ENCODE assay signal across 21 cellular contexts in genomic region chr9:134962065-134962997, GRCh38. TPM values are rescaled to one million over a fixed set of nuclear protein-coding genes. Genes with fewer than 3 reads are reported as not detected.
DNase-seq lines count a peak whose midpoint lies in the region; ATAC-seq and TF ChIP-seq lines count a peak whose summit lies in the region.
"Had no signal": no experiment of that assay in that cellular context is flagged by ENCODE, and none has a peak within 500 bp of the region (broad histone marks: within the 10 kb centered on the region; RNA-seq: fewer than 3 reads in every experiment).

No MANE protein-coding gene starts in this region.

- H3K9me3 ChIP-seq in RWPE2 (ENCODE audit: severe bottlenecking) = no peaks in the 10 kb centered on the region
- H3K9me3 ChIP-seq in lower lobe of right lung = no peaks in the 10 kb centered on the region
- H3K9me3 ChIP-seq in tibial artery = no peaks in the 10 kb centered on the region
- H3K9me3 ChIP-seq: transverse colon had no signal

- no peak for TF ChIP-seq CTCF in RWPE2 (IDR thresholded peaks at IDR 0.05; ENCODE audit: poor library complexity, severe bottlenecking)
- no peak for TF ChIP-seq CTCF in lower lobe of right lung (IDR thresholded peaks at IDR 0.05)
- TF ChIP-seq CTCF in tibial artery (IDR thresholded peaks at IDR 0.05) = no peak

- no peaks in the 10 kb centered on the region for H3K4me1 ChIP-seq in RWPE2 (ENCODE audit: insufficient read depth, poor library complexity, severe bottlenecking)
- no peaks in the 10 kb centered on the region for H3K4me1 ChIP-seq in lower lobe of right lung
- H3K4me1 ChIP-seq in tibial artery = no peaks in the 10 kb centered on the region
- H3K4me1 ChIP-seq: transverse colon had no signal

- H3K27me3 ChIP-seq in RWPE2 (ENCODE audit: insufficient read depth, poor library complexity, severe bottlenecking) (peaks cover 48% of the 10 kb centered on the region), lower lobe of right lung (ENCODE audit: low read depth) (peaks cover 12% of the 10 kb centered on the region), tibial artery (peaks cover 0 to 76% of the 10 kb centered on the region in 2 donors)

- H3K36me3 ChIP-seq in RWPE2 (ENCODE audit: low read depth) (no peaks in the 10 kb centered on the region), lower lobe of right lung (no peaks in the 10 kb centered on the region), tibial artery (no peaks in the 10 kb centered on the region)
- H3K36me3 ChIP-seq: transverse colon had no signal

- H3K4me3 ChIP-seq in RWPE2 (ENCODE audit: severe bottlenecking) (no peak overlapping the region), lower lobe of right lung (no peak overlapping the region), tibial artery (no peak overlapping the region)
- H3K4me3 ChIP-seq: transverse colon had no signal

- H3K27ac ChIP-seq in RWPE2 (ENCODE audit: poor library complexity, severe bottlenecking) = no peak overlapping the region
- H3K27ac ChIP-seq in lower lobe of right lung = no peak overlapping the region
- no peak overlapping the region for H3K27ac ChIP-seq in tibial artery
- H3K27ac ChIP-seq: transverse colon had no signal

- intact Hi-C loops in lower lobe of right lung (cut with DNase I) (no loop called here), tibial artery (cut with DNase I; ENCODE audit: low total_unique reads) (no loop called here)

- ATAC-seq in RWPE2 (ENCODE audit: low read depth) (no peak), lower lobe of right lung (peak in 1 of 2 donors; percentile 29), HG03139 (IDR thresholded peaks at IDR 0.05; ENCODE audit: unreplicated experiment) (no peak), HG03280 (IDR thresholded peaks at IDR 0.05; ENCODE audit: unreplicated experiment) (no peak)
- ATAC-seq: activated CD4-positive, CD25-positive, alpha-beta regulatory T cell treated with anti-CD3 and anti-CD28 coated beads, Interleukin-2, amount 50 U/mL, for 24 hours; naive thymus-derived CD4-positive, alpha-beta T cell; stimulated activated naive B cell treated with anti-CD40 and anti-IgM and Interleukin-4, amounts not matched to agents 10 μg/mL and 1 μg/mL and 100 μg/mL, for 72 hours had no signal

- DNase-seq in activated naive CD4-positive, alpha-beta T cell treated with anti-CD3 and anti-CD28 coated beads, Interleukin-2, amount 50 U/mL, for 16 hours = peak; percentile 1
- no peak for DNase-seq in activated naive CD4-positive, alpha-beta T cell (lab: John Stamatoyannopoulos, UW)
- peak; percentile 29 for DNase-seq in RWPE2 (ENCODE audit: low spot score)
- peak; percentile 40 for DNase-seq in lower lobe of right lung
- peak; percentile 16 to 49 for DNase-seq in tibial artery
- no peak for DNase-seq in GM19238 (ENCODE audit: insufficient read length, low spot score)
- DNase-seq: activated gamma-delta T cell treated with Interleukin-2 at 50 U/mL for 16 hours; anterior cingulate cortex; CD4-positive, alpha-beta memory T cell; effector CD4-positive, alpha-beta T cell; glutamatergic neuron; NCI-H524; stimulated activated CD4-positive, alpha-beta T cell treated with anti-CD3 and anti-CD28 coated beads, Interleukin-15, amount 100 ng/mL, for 24 hours; stimulated activated naive B cell treated with anti-CD40 and anti-IgM and Interleukin-4, amounts not matched to agents 10 μg/mL and 1 μg/mL and 100 μg/mL, for 72 hours; transverse colon had no signal

RNA-seq across cellular contexts. Expression of gene FCN1, which starts 44.6 kb away (rescaled TPM):
- 84.4 TPM for total RNA-seq in lower lobe of right lung
- total RNA-seq: activated CD8-positive, alpha-beta memory T cell treated with anti-CD3 and anti-CD28 coated beads for 36 hours; T-helper 2 cell treated with Interferon-gamma antibody and Interleukin-4, amounts not matched to agents 100 ng/mL and 5 ng/mL, for 36 hours had no signal

Comparison
In these comparisons a context has a peak if more than half of its experiments do, and no peak if none do; other contexts are left out.
1. DNase-seq: peak in activated naive CD4-positive, alpha-beta T cell treated with anti-CD3 and anti-CD28 coated beads, Interleukin-2, amount 50 U/mL, for 16 hours (single experiment), RWPE2 (single experiment), lower lobe of right lung (single experiment) and tibial artery (2 of 2); none in activated naive CD4-positive, alpha-beta T cell (0 of 4) and GM19238 (single experiment).